19 cellular contexts compared by ENCODE assay signal in the genomic region with DNA sequence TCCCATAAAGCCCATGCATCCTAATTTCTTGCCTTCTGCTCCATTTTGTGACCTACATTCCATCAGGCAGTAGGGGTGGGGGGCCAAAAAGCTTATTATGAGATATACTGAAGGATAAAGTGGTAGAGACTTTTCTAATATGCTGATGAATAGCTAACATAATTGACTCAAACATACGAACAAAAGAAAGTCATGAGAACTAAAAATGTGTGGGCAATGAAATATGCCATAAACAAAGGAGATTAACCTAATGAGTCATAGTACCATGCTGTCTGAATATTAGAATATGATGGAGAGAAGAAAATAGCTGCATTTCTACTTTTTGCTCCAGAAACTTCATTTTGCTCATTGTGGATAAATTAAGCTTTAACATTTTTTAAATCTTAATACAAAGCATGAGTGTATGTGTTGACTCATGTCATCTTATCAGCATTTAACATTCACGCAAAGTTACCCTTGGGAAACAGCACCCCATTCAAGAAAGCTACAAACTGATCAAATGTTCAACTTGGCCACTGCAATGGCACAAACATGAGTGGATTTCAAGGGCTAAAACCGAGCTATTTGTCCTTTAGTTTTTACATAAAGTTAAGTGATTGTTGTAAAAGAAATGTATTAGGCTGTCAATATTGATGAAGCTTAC.
A peak's percentile ranks its signal among the peaks of the same experiment; 100 is the strongest.
DNase-seq lines count a peak whose midpoint lies in the region; ATAC-seq and TF ChIP-seq lines count a peak whose summit lies in the region.
"Had no signal": no experiment of that assay in that cellular context is flagged by ENCODE, and none has a peak within 500 bp of the region (broad histone marks: within the 10 kb centered on the region; RNA-seq: fewer than 3 reads in every experiment).

No MANE protein-coding gene starts in this region.

- ATAC-seq in foreskin keratinocyte (peak; percentile 96), GM19397 (IDR thresholded peaks at IDR 0.05; ENCODE audit: unreplicated experiment) (no peak)
- ATAC-seq: activated T-helper 17 cell treated with anti-CD3 and anti-CD28 coated beads, Interleukin-2, amount 50 U/mL, for 72 hours; PC-3; right lobe of liver; stimulated activated naive CD8-positive, alpha-beta T cell treated with anti-CD3 and anti-CD28 coated beads, Interleukin-15, Interleukin-2, amounts not matched to agents 100 U/mL and 50 U/mL, for 24 hours had no signal

- no peaks in the 10 kb centered on the region for H3K27me3 ChIP-seq in A673 (replicated peaks; ENCODE audit: insufficient read depth, low read depth, low read length, poor library complexity)
- no peaks in the 10 kb centered on the region for H3K27me3 ChIP-seq in foreskin keratinocyte
- H3K27me3 ChIP-seq: right lobe of liver, tibial nerve had no signal

- TF ChIP-seq CTCF in A673 (conservative IDR thresholded peaks at IDR 0.05; ENCODE audit: low read depth, low read length) (no peak), astrocyte of the cerebellum (IDR thresholded peaks at IDR 0.05; ENCODE audit: low read depth, low read length, missing control alignments) (no peak), foreskin keratinocyte (conservative IDR thresholded peaks at IDR 0.05) (no peak)

- in situ Hi-C loops in astrocyte of the cerebellum (cut with HindIII; ENCODE audit: low sequenced_read_pairs): no loop called here

- BruUV-seq in A673 (replicated peaks; lab: Mats Ljungman, UMichigan): no TSS peak

- H3K27ac ChIP-seq in A673 (ENCODE audit: low read depth, low read length, poor library complexity, severe bottlenecking) (no peak overlapping the region), foreskin keratinocyte (no peak overlapping the region)
- H3K27ac ChIP-seq: right lobe of liver had no signal

- CTCF ChIA-PET in A673 (lab: Charles Lee): interaction anchor here (0.6 kb wide), 1 partner anchor 115 kb away, joined by 8 read pairs; no protein-coding TSS in a partner anchor

- intact Hi-C loops in A673 (cut with micrococcal nuclease; ENCODE audit: unreplicated experiment): no loop called here
- intact Hi-C loops in cardiac septum (cut with DNase I): no loop called here

- peak; percentile 8 for DNase-seq in A673 (ENCODE audit: low spot score)
- DNase-seq in HCEC 1CT: peak; percentile 29
- DNase-seq in astrocyte of the cerebellum (ENCODE audit: low read depth): peak; percentile 27
- DNase-seq in foreskin keratinocyte: peak; percentile 15 to 63
- no peak for DNase-seq in activated T-cell treated with anti-CD3 and anti-CD28 coated beads for 4 hours
- no peak for DNase-seq in stimulated activated CD4-positive, alpha-beta T cell treated with anti-CD3 and anti-CD28 coated beads, Interleukin-4, amount 100 ng/mL, for 4 hours
- no peak for DNase-seq in cardiac septum (ENCODE audit: low spot score)
- DNase-seq: activated CD4-positive, alpha-beta T cell treated with anti-CD3 and anti-CD28 coated beads for 1 hour; NCI-H1417; NCI-H2171 treated with DMSO at 0.1 percent for 48 hours; NCI-H774; occipital lobe; PC-3; right lobe of liver; stimulated activated naive CD8-positive, alpha-beta T cell treated with anti-CD3 and anti-CD28 coated beads, Interleukin-15, Interleukin-2, amounts not matched to agents 100 U/mL and 50 U/mL, for 24 hours; T-helper 9 cell had no signal

- no peak overlapping the region for H3K4me3 ChIP-seq in A673 (ENCODE audit: low read depth, low read length, poor library complexity, severe bottlenecking)
- no peak overlapping the region for H3K4me3 ChIP-seq in astrocyte of the cerebellum (ENCODE audit: low read depth, low read length)
- H3K4me3 ChIP-seq: right lobe of liver, tibial nerve had no signal

- no peaks in the 10 kb centered on the region for H3K36me3 ChIP-seq in A673 (ENCODE audit: insufficient read depth, low read length, poor library complexity, severe bottlenecking)
- H3K36me3 ChIP-seq: right lobe of liver, tibial nerve had no signal

- no peaks in the 10 kb centered on the region for H3K9me3 ChIP-seq in A673 (ENCODE audit: low read depth, low read length, poor library complexity, severe bottlenecking)
- H3K9me3 ChIP-seq: right lobe of liver, tibial nerve had no signal

- no peaks in the 10 kb centered on the region for H3K4me1 ChIP-seq in A673 (ENCODE audit: insufficient read depth, low read length, poor library complexity, severe bottlenecking)
- H3K4me1 ChIP-seq in foreskin keratinocyte: peaks cover 5% of the 10 kb centered on the region
- H3K4me1 ChIP-seq: right lobe of liver, tibial nerve had no signal

- POLR2A ChIA-PET in A673 (lab: Charles Lee; ENCODE audit: low non-redundant PET): no interaction called here

Comparison
In these comparisons a context has a peak if more than half of its experiments do, and no peak if none do; other contexts are left out.
1. DNase-seq: peak in A673 (single experiment), HCEC 1CT (single experiment), astrocyte of the cerebellum (single experiment) and foreskin keratinocyte (2 of 2); none in activated T-cell treated with anti-CD3 and anti-CD28 coated beads for 4 hours (single experiment), stimulated activated CD4-positive, alpha-beta T cell treated with anti-CD3 and anti-CD28 coated beads, Interleukin-4, amount 100 ng/mL, for 4 hours (0 of 2) and cardiac septum (single experiment).